In the genomic region with DNA sequence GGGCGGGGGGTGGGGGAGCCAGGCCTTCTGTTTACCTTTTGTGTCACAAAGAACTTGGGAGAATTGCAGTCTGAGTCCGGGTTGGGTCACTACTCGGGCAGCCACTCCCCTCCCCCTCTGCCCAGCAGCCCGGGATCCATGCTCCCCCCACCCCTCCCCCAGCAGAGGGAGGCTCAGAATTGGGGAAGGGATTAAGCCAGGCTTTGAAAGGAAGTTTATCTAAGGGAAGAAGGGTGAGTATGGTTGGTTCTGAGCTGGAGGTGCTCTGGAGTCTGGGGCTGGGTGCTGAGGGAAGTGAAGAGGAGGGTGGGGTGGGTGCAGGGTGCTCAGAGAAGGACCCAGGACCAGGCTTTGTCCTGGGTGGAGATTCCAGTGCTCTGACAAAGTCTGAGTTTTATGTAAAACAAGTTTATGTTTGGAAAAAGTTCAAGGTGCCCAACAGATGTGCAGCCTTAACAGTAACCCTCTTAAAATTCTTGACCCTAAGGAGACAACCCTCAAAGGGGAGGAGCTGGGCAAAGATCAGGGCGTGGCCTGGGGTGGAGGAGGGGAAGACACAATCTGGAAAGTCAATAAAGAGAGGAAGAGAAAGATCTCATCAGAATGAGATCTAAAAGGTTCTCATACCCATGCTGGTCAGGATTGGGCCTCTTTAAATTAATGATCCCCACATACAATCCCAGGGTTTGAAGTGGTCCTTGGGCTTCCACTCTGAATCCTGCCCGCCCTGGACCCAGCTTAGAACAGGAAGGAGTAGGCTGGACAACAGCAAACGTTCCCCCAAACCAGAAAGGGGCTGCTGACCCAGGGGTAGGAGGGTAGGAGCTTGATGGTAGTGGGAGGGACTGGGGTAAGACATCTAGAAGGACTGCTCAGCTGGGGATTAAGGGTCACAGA, we compare ENCODE assay signal across 1 cellular context.
TF ChIP-seq lines count a peak whose summit lies in the region.

No MANE protein-coding gene starts in this region.

TF ChIP-seq in A549, 52 proteins besides CTCF, POLR2A, EP300 and RAD21 (continued from another document):
- TF ChIP-seq SMC3 (IDR thresholded peaks at IDR 0.05) = peak; percentile 37; the same call in 1 of the 3 replicates
- TF ChIP-seq MAFK (IDR thresholded peaks at IDR 0.05; ENCODE audit: partially characterized antibody) = no peak
- peak; percentile 43 to 80; a peak in 3 of 5 replicates for TF ChIP-seq JUN (IDR thresholded peaks at IDR 0.05)
